In the genomic region with DNA sequence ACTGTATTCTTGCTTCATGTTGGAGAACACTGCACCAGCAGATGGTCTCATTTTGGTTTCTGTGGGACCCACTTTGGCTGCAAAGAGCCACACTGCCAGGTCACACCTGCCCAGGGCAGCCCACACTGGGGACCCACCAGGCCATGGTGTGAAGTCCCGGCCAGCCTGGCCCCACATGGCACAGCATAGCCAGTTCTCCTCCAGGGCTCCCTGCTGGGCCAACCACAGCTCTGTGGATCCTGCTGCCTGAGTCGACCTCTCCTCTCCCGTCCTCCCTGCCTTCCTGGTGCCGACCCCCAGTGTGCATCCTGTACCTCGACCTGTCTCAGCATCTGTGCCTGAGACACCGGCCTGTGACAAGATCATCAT, we compare ENCODE assay signal across 18 cellular contexts. TPM values are rescaled to one million over a fixed set of nuclear protein-coding genes. Genes with fewer than 3 reads are reported as not detected.
A peak's percentile ranks its signal among the peaks of the same experiment; 100 is the strongest.
DNase-seq lines count a peak whose midpoint lies in the region; ATAC-seq and TF ChIP-seq lines count a peak whose summit lies in the region.
"Had no signal": no experiment of that assay in that cellular context is flagged by ENCODE, and none has a peak within 500 bp of the region (broad histone marks: within the 10 kb centered on the region; RNA-seq: fewer than 3 reads in every experiment).

No MANE protein-coding gene starts in this region.

- peaks cover 27% of the 10 kb centered on the region for H3K36me3 ChIP-seq in right atrium auricular region

- TF ChIP-seq CTCF in right atrium auricular region (IDR thresholded peaks at IDR 0.05), result no peak

- ATAC-seq in Right ventricle myocardium inferior (no peak), T-helper 17 cell (no peak), HG03139 (IDR thresholded peaks at IDR 0.05; ENCODE audit: unreplicated experiment) (no peak)
- ATAC-seq: lower lobe of right lung; pancreas; right lobe of liver; stimulated activated memory B cell treated with anti-CD40 and anti-IgM and Interleukin-4, amounts not matched to agents 10 μg/mL and 1 μg/mL and 100 μg/mL, for 72 hours had no signal

- H3K4me1 ChIP-seq in right atrium auricular region, result peaks cover 0 to 32% of the 10 kb centered on the region in 2 donors

- DNase-seq in Right ventricle myocardium inferior (ENCODE audit: missing footprints) (peak; percentile 45), right atrium auricular region (ENCODE audit: low spot score) (no peak), T-helper 17 cell (no peak), mesenteric fat pad (ENCODE audit: low spot score) (peak; percentile 89), EL (no peak), mucosa of gallbladder (ENCODE audit: low spot score) (no peak)
- DNase-seq: anterior cingulate cortex; CD8-positive, alpha-beta memory T cell; central memory CD4-positive, alpha-beta T cell; foreskin fibroblast; lower lobe of right lung; T1000 had no signal

- no peak overlapping the region for H3K27ac ChIP-seq in right atrium auricular region
- H3K27ac ChIP-seq: hepatocyte, lower lobe of right lung, pancreas, right lobe of liver had no signal

- H3K36me3 Mint-ChIP-seq in T-helper 17 cell (ENCODE audit: low read depth), result peaks cover 2% of the 10 kb centered on the region

- peaks cover 22% of the 10 kb centered on the region for H3K4me1 Mint-ChIP-seq in T-helper 17 cell

- no peak overlapping the region for H3K4me3 ChIP-seq in right atrium auricular region
- H3K4me3 ChIP-seq: HAP-1, hepatocyte, lower lobe of right lung, pancreas, right lobe of liver had no signal

- H3K9me3 ChIP-seq in right atrium auricular region (no peaks in the 10 kb centered on the region), T-helper 17 cell (ENCODE audit: control insufficient read depth, low read length, poor library complexity, severe bottlenecking) (no peaks in the 10 kb centered on the region)
- H3K9me3 ChIP-seq: HAP-1, lower lobe of right lung, pancreas, right lobe of liver had no signal

- H3K27me3 Mint-ChIP-seq in T-helper 17 cell, result no peaks in the 10 kb centered on the region
- H3K27me3 Mint-ChIP-seq: CD8-positive, alpha-beta memory T cell; stimulated activated memory B cell treated with anti-CD40 and anti-IgM and Interleukin-4, amounts not matched to agents 10 μg/mL and 1 μg/mL and 100 μg/mL, for 72 hours had no signal

- intact Hi-C loops in Right ventricle myocardium inferior (cut with DNase I), result no loop called here

- peak overlapping the region; percentile 45 for H3K27ac Mint-ChIP-seq in T-helper 17 cell
- H3K27ac Mint-ChIP-seq: stimulated activated memory B cell treated with anti-CD40 and anti-IgM and Interleukin-4, amounts not matched to agents 10 μg/mL and 1 μg/mL and 100 μg/mL, for 72 hours had no signal

- no peaks in the 10 kb centered on the region for H3K27me3 ChIP-seq in right atrium auricular region
- H3K27me3 ChIP-seq: hepatocyte, pancreas, right lobe of liver had no signal

- H3K4me3 Mint-ChIP-seq in T-helper 17 cell, result no peak overlapping the region
- H3K4me3 Mint-ChIP-seq: stimulated activated memory B cell treated with anti-CD40 and anti-IgM and Interleukin-4, amounts not matched to agents 10 μg/mL and 1 μg/mL and 100 μg/mL, for 72 hours had no signal

RNA-seq across cellular contexts. Expression of a gene that starts 3.0 kb away (rescaled TPM):
- total RNA-seq in Right ventricle myocardium inferior, result 34.2 TPM
- 10 to 100 TPM; 33.5 to 39.4 TPM for total RNA-seq in right atrium auricular region
- 10 to 100 TPM; 44.0 to 53.2 TPM for total RNA-seq in T-helper 17 cell
- 47.3 TPM for total RNA-seq in mesenteric fat pad
- 52.2 TPM for total RNA-seq in mucosa of gallbladder

RNA-seq across cellular contexts. Expression of a gene that starts 3.1 kb away (rescaled TPM):
- total RNA-seq in Right ventricle myocardium inferior (15.1 TPM), right atrium auricular region (10 to 100 TPM; 11.9 to 15.1 TPM), T-helper 17 cell (10 to 100 TPM; 35.0 to 39.8 TPM), mesenteric fat pad (26.7 TPM), mucosa of gallbladder (34.7 TPM)

RNA-seq across cellular contexts. Expression of a gene that starts 8.3 kb away (rescaled TPM):
- total RNA-seq in Right ventricle myocardium inferior (1.0 TPM), right atrium auricular region (1 to 10 TPM; 1.2 to 3.8 TPM), T-helper 17 cell (not detected), mesenteric fat pad (4.7 TPM), mucosa of gallbladder (3.2 TPM)
- total RNA-seq: CD8-positive, alpha-beta memory T cell had no signal

RNA-seq across cellular contexts. Expression of a gene that starts 31.7 kb away (rescaled TPM):
- total RNA-seq in Right ventricle myocardium inferior, result 1.6 TPM
- total RNA-seq in right atrium auricular region, result 1 to 10 TPM; 2.4 to 2.5 TPM
- 100 to 1,000 TPM; 156 to 179 TPM for total RNA-seq in T-helper 17 cell
- 6.5 TPM for total RNA-seq in mesenteric fat pad
- total RNA-seq in mucosa of gallbladder, result 14.8 TPM

RNA-seq across cellular contexts. Expression of a gene that starts 34.8 kb away (rescaled TPM):
- 97.4 TPM for total RNA-seq in Right ventricle myocardium inferior
- total RNA-seq in right atrium auricular region, result 10 to 100 TPM; 30.1 to 30.7 TPM
- total RNA-seq in T-helper 17 cell, result 100 to 1,000 TPM in 1 of 2 donors, 10 to 100 TPM in 1; 98.1 to 103 TPM
- 62.0 TPM for total RNA-seq in mesenteric fat pad
- 93.6 TPM for total RNA-seq in mucosa of gallbladder

Comparison
In these comparisons a context has a peak if more than half of its experiments do, and no peak if none do; other contexts are left out.
1. DNase-seq: peak in Right ventricle myocardium inferior (single experiment) and mesenteric fat pad (single experiment); none in right atrium auricular region (single experiment), T-helper 17 cell (0 of 3), EL (single experiment) and mucosa of gallbladder (single experiment).